32 cellular contexts compared by ENCODE assay signal in the genomic region with DNA sequence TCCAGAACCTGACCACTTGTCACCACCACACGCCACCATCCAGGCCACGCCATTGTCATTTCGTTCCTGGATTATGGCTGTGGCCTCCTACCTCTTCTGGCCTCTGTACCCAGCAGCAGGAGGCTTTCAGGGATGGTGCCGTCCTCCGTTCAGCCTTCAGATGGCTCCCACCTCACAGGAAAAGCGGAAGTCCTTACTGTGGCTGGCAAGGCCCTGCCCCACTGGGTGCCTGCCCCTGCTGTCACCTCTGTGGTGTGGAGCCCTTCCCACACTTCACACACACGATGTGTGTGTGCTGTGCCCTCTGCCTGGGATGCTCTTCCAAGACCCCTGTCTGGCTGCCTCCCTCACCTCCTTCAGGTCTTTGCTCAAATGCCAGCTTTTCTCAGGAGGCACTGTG.
"Had no signal": no experiment of that assay in that cellular context is flagged by ENCODE, and none has a peak within 500 bp of the region (broad histone marks: within the 10 kb centered on the region; RNA-seq: fewer than 3 reads in every experiment).

No MANE protein-coding gene starts in this region.

- H3K9me3 Mint-ChIP-seq: activated B cell treated with CpG ODN at 0.5 μM for 24 hours; activated CD8-positive, alpha-beta T cell treated with anti-CD3 and anti-CD28 coated beads for 36 hours; activated naive CD4-positive, alpha-beta T cell treated with anti-CD3 and anti-CD28 coated beads, Interleukin-2, amount 10 ng/mL, durations not matched to agents 7 days and 5 days; activated T-cell treated with anti-CD3 and anti-CD28 coated beads, Interleukin-2, amount 50 U/mL, for 4 hours; activated T-helper 17 cell treated with anti-CD3 and anti-CD28 coated beads, Interleukin-2, amount 50 U/mL, for 72 hours; central memory CD8-positive, alpha-beta T cell; dendritic cell treated with granulocyte-macrophage colony-stimulating factor and Interleukin-4, amounts not matched to agents 40 ng/mL and 50 ng/mL, for 4 days; endodermal cell; T-helper 2 cell treated with Interferon-gamma antibody and Interleukin-4, amounts not matched to agents 5 μg/mL and 100 μg/mL, for 36 hours had no signal

- H3K27me3 ChIP-seq: brain microvascular endothelial cell, dorsolateral prefrontal cortex, esophagus muscularis mucosa, foreskin keratinocyte, gastrocnemius medialis, heart right ventricle had no signal

- FAIRE-seq: astrocyte had no signal

- H3K4me1 ChIP-seq: foreskin keratinocyte, gastrocnemius medialis had no signal

- ATAC-seq: activated CD4-positive, CD25-positive, alpha-beta regulatory T cell treated with anti-CD3 and anti-CD28 coated beads, Interleukin-2, amount 50 U/mL, for 24 hours; activated CD8-positive, alpha-beta T cell treated with anti-CD3 and anti-CD28 coated beads for 36 hours; activated T-cell treated with anti-CD3 and anti-CD28 coated beads, Interleukin-2, amount 50 U/mL, for 4 hours; activated T-helper 17 cell treated with anti-CD3 and anti-CD28 coated beads, Interleukin-2, amount 50 U/mL, for 72 hours; foreskin keratinocyte; gastrocnemius medialis; T-helper 17 cell had no signal

- H3K27me3 Mint-ChIP-seq: activated B cell treated with CpG ODN at 0.5 μM for 24 hours; activated CD8-positive, alpha-beta T cell treated with anti-CD3 and anti-CD28 coated beads for 36 hours; activated naive CD4-positive, alpha-beta T cell treated with anti-CD3 and anti-CD28 coated beads, Interleukin-2, amount 10 ng/mL, durations not matched to agents 7 days and 5 days; activated naive CD8-positive, alpha-beta T cell; activated T-helper 17 cell treated with anti-CD3 and anti-CD28 coated beads, Interleukin-2, amount 50 U/mL, for 72 hours; central memory CD8-positive, alpha-beta T cell; dendritic cell treated with granulocyte-macrophage colony-stimulating factor and Interleukin-4, amounts not matched to agents 40 ng/mL and 50 ng/mL, for 4 days; T-helper 17 cell had no signal

- H3K27ac Mint-ChIP-seq: activated B cell treated with CpG ODN at 0.5 μM for 24 hours; activated CD8-positive, alpha-beta T cell treated with anti-CD3 and anti-CD28 coated beads for 36 hours; activated naive CD4-positive, alpha-beta T cell treated with anti-CD3 and anti-CD28 coated beads, Interleukin-2, amount 10 ng/mL, durations not matched to agents 7 days and 5 days; activated naive CD8-positive, alpha-beta T cell; activated T-helper 17 cell treated with anti-CD3 and anti-CD28 coated beads, Interleukin-2, amount 50 U/mL, for 72 hours; dendritic cell treated with granulocyte-macrophage colony-stimulating factor and Interleukin-4, amounts not matched to agents 40 ng/mL and 50 ng/mL, for 4 days; endodermal cell; T-helper 17 cell; T-helper 2 cell treated with Interferon-gamma antibody and Interleukin-4, amounts not matched to agents 5 μg/mL and 100 μg/mL, for 36 hours had no signal

- H3K9me3 ChIP-seq: esophagus muscularis mucosa, gastrocnemius medialis, heart right ventricle had no signal

- H3K4me3 ChIP-seq: coronary artery, dorsolateral prefrontal cortex, esophagus muscularis mucosa, gastrocnemius medialis, heart right ventricle had no signal

- H3K4me3 Mint-ChIP-seq: activated B cell treated with CpG ODN at 0.5 μM for 24 hours; activated CD8-positive, alpha-beta T cell treated with anti-CD3 and anti-CD28 coated beads for 36 hours; activated naive CD4-positive, alpha-beta T cell treated with anti-CD3 and anti-CD28 coated beads, Interleukin-2, amount 10 ng/mL, durations not matched to agents 7 days and 5 days; activated naive CD8-positive, alpha-beta T cell; activated T-cell treated with anti-CD3 and anti-CD28 coated beads, Interleukin-2, amount 50 U/mL, for 4 hours; activated T-helper 17 cell treated with anti-CD3 and anti-CD28 coated beads, Interleukin-2, amount 50 U/mL, for 72 hours; central memory CD8-positive, alpha-beta T cell; dendritic cell treated with granulocyte-macrophage colony-stimulating factor and Interleukin-4, amounts not matched to agents 40 ng/mL and 50 ng/mL, for 4 days; endodermal cell; T-helper 17 cell; T-helper 2 cell treated with Interferon-gamma antibody and Interleukin-4, amounts not matched to agents 5 μg/mL and 100 μg/mL, for 36 hours had no signal

- H3K36me3 ChIP-seq: brain microvascular endothelial cell, WERI-Rb-1 had no signal

- H3K4me1 Mint-ChIP-seq: activated B cell treated with CpG ODN at 0.5 μM for 24 hours; activated naive CD4-positive, alpha-beta T cell treated with anti-CD3 and anti-CD28 coated beads, Interleukin-2, amount 10 ng/mL, durations not matched to agents 7 days and 5 days; activated T-helper 17 cell treated with anti-CD3 and anti-CD28 coated beads, Interleukin-2, amount 50 U/mL, for 72 hours; central memory CD8-positive, alpha-beta T cell had no signal

- H3K27ac ChIP-seq: brain microvascular endothelial cell, coronary artery, dorsolateral prefrontal cortex, esophagus muscularis mucosa, foreskin keratinocyte, gastrocnemius medialis, heart right ventricle had no signal

- DNase-seq: activated B cell treated with CpG ODN at 0.5 μM for 24 hours; activated CD4-positive, alpha-beta T cell treated with anti-CD3 and anti-CD28 coated beads for 48 hours; activated CD4-positive, alpha-beta T cell treated with anti-CD3 and anti-CD28 coated beads, Interleukin-2, amount 50 U/mL, for 1 hour; activated CD4-positive, alpha-beta T cell treated with anti-CD3 and anti-CD28 coated beads, Interleukin-2, amount 50 U/mL, for 48 hours; activated CD8-positive, alpha-beta memory T cell treated with anti-CD3 and anti-CD28 coated beads for 24 hours; activated CD8-positive, alpha-beta T cell treated with anti-CD3 and anti-CD28 coated beads for 36 hours; activated effector memory CD4-positive, alpha-beta T cell treated with anti-CD3 and anti-CD28 coated beads, Interleukin-2, amount 50 U/mL, for 16 hours; activated naive CD4-positive, alpha-beta T cell treated with anti-CD3 and anti-CD28 coated beads, Interleukin-2, amount 10 ng/mL, durations not matched to agents 7 days and 5 days; activated T-cell treated with anti-CD3 and anti-CD28 coated beads, Interleukin-2, amount 50 U/mL, for 4 hours; amniotic stem cell; anterior cingulate cortex; brain microvascular endothelial cell; dorsolateral prefrontal cortex; effector memory CD4-positive, alpha-beta T cell; endodermal cell; erythroblast; foreskin keratinocyte; gastrocnemius medialis; heart right ventricle; T-helper 1 cell; T-helper 17 cell; T1000; WERI-Rb-1 had no signal
